ENCODE assay signal across 8 cellular contexts in genomic region chr19:8017808-8018207, GRCh38. TPM values are rescaled to one million over a fixed set of nuclear protein-coding genes. Genes with fewer than 3 reads are reported as not detected.
A peak's percentile ranks its signal among the peaks of the same experiment; 100 is the strongest.
DNase-seq lines count a peak whose midpoint lies in the region; ATAC-seq, FAIRE-seq and TF ChIP-seq lines count a peak whose summit lies in the region.

No MANE protein-coding gene starts in this region.

- H3K9me2 ChIP-seq in PC-3 (replicated peaks; ENCODE audit: low read length), result no peaks in the 10 kb centered on the region

- CTCF ChIA-PET in PC-3 (lab: Charles Lee), result no interaction called here

- ATAC-seq in DND-41 (ENCODE audit: insufficient read depth, low read depth) (no peak), HG03039 (IDR thresholded peaks at IDR 0.05; ENCODE audit: unreplicated experiment) (peak; percentile 51), left lung (peak; percentile 54), PC-3 (no peak), HG02938 (IDR thresholded peaks at IDR 0.05; ENCODE audit: unreplicated experiment) (no peak), left lobe of liver (no peak)

- no peaks in the 10 kb centered on the region for H3K9me3 ChIP-seq in DND-41 (ENCODE audit: insufficient read depth, low read length, severe bottlenecking)
- H3K9me3 ChIP-seq in left lung, result no peaks in the 10 kb centered on the region
- H3K9me3 ChIP-seq in PC-3 (ENCODE audit: low read length), result no peaks in the 10 kb centered on the region

- H4K20me1 ChIP-seq in DND-41 (ENCODE audit: insufficient read depth, low read length) (no peaks in the 10 kb centered on the region), PC-3 (ENCODE audit: low read length) (no peaks in the 10 kb centered on the region)

- intact Hi-C loops in left lung (cut with DNase I) (no loop called here), PC-3 (cut with micrococcal nuclease) (no loop called here)

- H3K27me3 ChIP-seq in DND-41 (ENCODE audit: insufficient read depth, low read length, poor library complexity), result no peaks in the 10 kb centered on the region
- H3K27me3 ChIP-seq in left lung, result no peaks in the 10 kb centered on the region
- H3K27me3 ChIP-seq in PC-3 (ENCODE audit: low read length), result no peaks in the 10 kb centered on the region

- H3K9ac ChIP-seq in DND-41 (ENCODE audit: low read depth, low read length), result no peak overlapping the region
- H3K9ac ChIP-seq in PC-3 (ENCODE audit: low read length), result no peak overlapping the region

- no peaks in the 10 kb centered on the region for H3K36me3 ChIP-seq in DND-41 (ENCODE audit: insufficient read depth, low read length)
- no peaks in the 10 kb centered on the region for H3K36me3 ChIP-seq in left lung
- no peaks in the 10 kb centered on the region for H3K36me3 ChIP-seq in PC-3 (ENCODE audit: low read depth, low read length)

- H3K79me2 ChIP-seq in DND-41 (ENCODE audit: insufficient read depth, low read length), result no peaks in the 10 kb centered on the region
- no peaks in the 10 kb centered on the region for H3K79me2 ChIP-seq in PC-3 (ENCODE audit: low read length)

- H3F3A ChIP-seq in PC-3 (ENCODE audit: low read length, unreplicated experiment), result no peaks in the 10 kb centered on the region

- TF ChIP-seq CTCF in DND-41 (IDR thresholded peaks at IDR 0.05; ENCODE audit: borderline replicate concordance, extremely low read depth, low read length, poor library complexity, severe bottlenecking), result peak; percentile 12
- TF ChIP-seq CTCF in left lung (IDR thresholded peaks at IDR 0.05), result no peak
- no peak for TF ChIP-seq CTCF in PC-3 (conservative IDR thresholded peaks at IDR 0.05; ENCODE audit: low read depth, low read length)

- POLR2A ChIA-PET in PC-3 (lab: Charles Lee; ENCODE audit: unreplicated experiment), result no interaction called here

- H3K4me3 ChIP-seq in DND-41 (ENCODE audit: low read depth in 1 of 2, low read length in 2 of 2) (no peak overlapping the region), left lung (no peak overlapping the region), PC-3 (ENCODE audit: low read length) (no peak overlapping the region)

- no peak overlapping the region for H2AFZ ChIP-seq in DND-41 (ENCODE audit: low read depth, low read length)
- no peak overlapping the region for H2AFZ ChIP-seq in PC-3 (ENCODE audit: low read length)

- no peak for DNase-seq in DND-41
- peak; percentile 10 to 26 for DNase-seq in activated CD4-positive, alpha-beta T cell treated with anti-CD3 and anti-CD28 coated beads for 4 hours
- DNase-seq in left lung, result peak in 1 of 2 donors; percentile 37
- no peak for DNase-seq in PC-3
- DNase-seq in left lobe of liver (ENCODE audit: low spot score), result no peak
- no peak for DNase-seq in RCC 7860 (ENCODE audit: low spot score)

- H3K4me2 ChIP-seq in DND-41 (ENCODE audit: insufficient read depth, low read length) (no peak overlapping the region), PC-3 (ENCODE audit: low read length) (no peak overlapping the region)

- H3K27ac ChIP-seq in DND-41 (ENCODE audit: low read length) (no peak overlapping the region), left lung (no peak overlapping the region), PC-3 (ENCODE audit: low read length) (no peak overlapping the region)

- no peak for FAIRE-seq in RCC 7860 (lab: Jason Lieb, UNC)

- H3K4me1 ChIP-seq in DND-41 (ENCODE audit: insufficient read depth, low read length), result no peaks in the 10 kb centered on the region
- no peaks in the 10 kb centered on the region for H3K4me1 ChIP-seq in left lung
- H3K4me1 ChIP-seq in PC-3 (ENCODE audit: insufficient read depth, low read length), result no peaks in the 10 kb centered on the region

- no TSS peak for BruUV-seq in PC-3 (replicated peaks; lab: Mats Ljungman, UMichigan)

RNA-seq across cellular contexts. Expression of gene ELAVL1, which starts 12.4 kb away (rescaled TPM):
- 10 to 100 TPM; 67.8 to 73.2 TPM for total RNA-seq in left lung
- total RNA-seq in PC-3 (2014; rRNA removed), result 87.2 and 111 TPM in 2 replicates
- 28.6 TPM for total RNA-seq in left lobe of liver

RNA-seq across cellular contexts. Expression of gene CCL25, which starts 34.8 kb away (rescaled TPM):
- total RNA-seq in left lung (not detected), PC-3 (2014; rRNA removed) (not detected in 2 replicates), left lobe of liver (0.30 TPM)

Comparison
In these comparisons a context has a peak if more than half of its experiments do, and no peak if none do; other contexts are left out.
1. ATAC-seq: peak in HG03039 (single experiment) and left lung (single experiment); none in DND-41 (single experiment), PC-3 (single experiment), HG02938 (single experiment) and left lobe of liver (single experiment).
2. DNase-seq: peak in activated CD4-positive, alpha-beta T cell treated with anti-CD3 and anti-CD28 coated beads for 4 hours (2 of 2); none in DND-41 (single experiment), PC-3 (single experiment), left lobe of liver (single experiment) and RCC 7860 (single experiment).